ENCODE assay signal across 8 cellular contexts in the genomic region with DNA sequence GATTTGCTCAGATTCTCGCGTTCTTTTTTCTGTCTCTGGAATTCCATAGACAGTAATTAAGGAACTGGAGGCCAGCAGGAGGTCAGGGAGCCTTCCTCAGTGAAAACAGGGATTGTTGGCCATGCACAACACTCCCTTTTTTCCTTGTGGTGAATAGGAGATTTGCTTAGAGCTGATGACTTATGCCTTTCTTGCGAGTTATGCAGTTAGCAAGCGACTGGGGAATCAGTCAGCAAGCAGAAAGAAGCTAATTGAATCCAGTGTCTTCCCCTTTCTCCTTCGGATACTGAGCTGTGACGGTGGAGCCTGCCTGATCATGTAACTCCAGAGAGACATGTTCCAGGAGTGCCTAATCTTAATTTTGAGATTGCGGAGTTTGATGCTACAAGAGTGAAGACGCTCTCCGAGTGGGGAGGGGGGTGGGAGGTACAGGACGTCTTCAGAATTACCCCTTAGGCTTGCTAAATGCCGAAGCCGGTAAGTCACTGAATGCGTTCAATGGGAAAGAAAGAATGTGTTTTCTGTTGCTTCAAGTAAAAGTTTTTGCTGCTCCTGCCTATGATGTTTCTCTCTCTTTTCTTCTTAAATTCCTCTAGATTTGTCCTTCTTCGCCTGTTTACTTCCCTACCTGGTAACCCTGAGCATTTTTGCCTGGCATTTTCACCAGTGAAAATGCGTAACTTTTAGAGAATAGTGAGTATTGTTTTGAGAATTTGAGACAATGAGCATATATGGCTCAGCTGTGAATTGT.
DNase-seq lines count a peak whose midpoint lies in the region; ATAC-seq and TF ChIP-seq lines count a peak whose summit lies in the region.

No MANE protein-coding gene starts in this region.

- no peaks in the 10 kb centered on the region for H3K9me3 Mint-ChIP-seq in stimulated activated effector memory CD8-positive, alpha-beta T cell treated with anti-CD3 and anti-CD28 coated beads, Interleukin-12 subunit alpha, Interleukin-12 subunit beta, amount 100 ng/mL, for 72 hours

- H3K36me3 ChIP-seq in ectodermal cell (ENCODE audit: control insufficient read depth, insufficient read depth, low read length) (no peaks in the 10 kb centered on the region), lower lobe of right lung (no peaks in the 10 kb centered on the region), thymus (ENCODE audit: control insufficient read depth, insufficient read depth) (no peaks in the 10 kb centered on the region)

- intact Hi-C loops in lower lobe of right lung (cut with DNase I), result no loop called here

- H3K4me1 ChIP-seq in ectodermal cell (ENCODE audit: control insufficient read depth, insufficient read depth, low read length) (peaks cover 29% of the 10 kb centered on the region), lower lobe of right lung (peaks cover 34% of the 10 kb centered on the region), thymus (ENCODE audit: control insufficient read depth, insufficient read depth, low read length) (no peaks in the 10 kb centered on the region)

- H3K36me3 Mint-ChIP-seq in stimulated activated effector memory CD8-positive, alpha-beta T cell treated with anti-CD3 and anti-CD28 coated beads, Interleukin-12 subunit alpha, Interleukin-12 subunit beta, amount 100 ng/mL, for 72 hours, result no peaks in the 10 kb centered on the region

- no peak overlapping the region for H3K27ac Mint-ChIP-seq in stimulated activated effector memory CD8-positive, alpha-beta T cell treated with anti-CD3 and anti-CD28 coated beads, Interleukin-12 subunit alpha, Interleukin-12 subunit beta, amount 100 ng/mL, for 72 hours

- no peaks in the 10 kb centered on the region for H3K27me3 ChIP-seq in ectodermal cell (ENCODE audit: control insufficient read depth, insufficient read depth, low read length, poor library complexity, severe bottlenecking)
- no peaks in the 10 kb centered on the region for H3K27me3 ChIP-seq in lower lobe of right lung (ENCODE audit: low read depth)
- no peaks in the 10 kb centered on the region for H3K27me3 ChIP-seq in thymus (ENCODE audit: control insufficient read depth, insufficient read depth)

- H3K4me3 ChIP-seq in ectodermal cell (ENCODE audit: insufficient read depth, low read depth, low read length), result peak overlapping the region; percentile 22
- H3K4me3 ChIP-seq in lower lobe of right lung, result peak overlapping the region; percentile 45
- no peak overlapping the region for H3K4me3 ChIP-seq in thymus (ENCODE audit: low read length)

- H3K4me1 Mint-ChIP-seq in stimulated activated effector memory CD8-positive, alpha-beta T cell treated with anti-CD3 and anti-CD28 coated beads, Interleukin-12 subunit alpha, Interleukin-12 subunit beta, amount 100 ng/mL, for 72 hours, result peaks cover 6% of the 10 kb centered on the region

- DNase-seq in lower lobe of right lung, result no peak
- no peak for DNase-seq in stimulated activated CD4-positive, alpha-beta T cell treated with anti-CD3 and anti-CD28 coated beads, Interleukin-4, amount 100 ng/mL, for 4 hours
- no peak for DNase-seq in NCI-H1105 treated with DMSO at 0.1 percent for 48 hours (lab: John Stamatoyannopoulos, UW)
- no peak for DNase-seq in stimulated activated effector memory CD8-positive, alpha-beta T cell treated with anti-CD3 and anti-CD28 coated beads, Interleukin-12 subunit alpha, Interleukin-12 subunit beta, amount 100 ng/mL, for 72 hours (ENCODE audit: low spot score in 2 of 2)

- no peaks in the 10 kb centered on the region for H3K9me3 ChIP-seq in ectodermal cell (ENCODE audit: control insufficient read depth, low read length)
- no peaks in the 10 kb centered on the region for H3K9me3 ChIP-seq in lower lobe of right lung
- peaks cover 1% of the 10 kb centered on the region for H3K9me3 ChIP-seq in thymus (ENCODE audit: control insufficient read depth)

- H3K27ac ChIP-seq in ectodermal cell (ENCODE audit: insufficient read depth, low read depth, low read length, poor library complexity, severe bottlenecking) (peak overlapping the region; percentile 64), lower lobe of right lung (peak overlapping the region; percentile 77), thymus (ENCODE audit: low read depth) (peak overlapping the region; percentile 31)

- TF ChIP-seq CTCF in lower lobe of right lung (IDR thresholded peaks at IDR 0.05), result no peak

- H3K4me3 Mint-ChIP-seq in stimulated activated effector memory CD8-positive, alpha-beta T cell treated with anti-CD3 and anti-CD28 coated beads, Interleukin-12 subunit alpha, Interleukin-12 subunit beta, amount 100 ng/mL, for 72 hours, result no peak overlapping the region

- ATAC-seq in lower lobe of right lung (no peak), HG03354 (IDR thresholded peaks at IDR 0.05; ENCODE audit: poor library complexity, severe bottlenecking, unreplicated experiment) (no peak)
- no peak for ATAC-seq in stimulated activated effector memory CD8-positive, alpha-beta T cell treated with anti-CD3 and anti-CD28 coated beads, Interleukin-12 subunit alpha, Interleukin-12 subunit beta, amount 100 ng/mL, for 72 hours

- 33% methylated on average over 15 of the region's 15 CpGs for WGBS in ectodermal cell, 2 experiments
- 85% methylated on average over 15 of the region's 15 CpGs for WGBS in thymus

TF ChIP-seq in PFSK-1, 5 proteins besides CTCF, POLR2A, EP300 and RAD21:
- TF ChIP-seq FOXP2 (optimal IDR thresholded peaks at IDR 0.05; ENCODE audit: borderline replicate concordance, extremely low read depth, extremely low read length, insufficient read depth) (no peak), POLR2AphosphoS5 (IDR thresholded peaks at IDR 0.05; ENCODE audit: low read depth, low read length) (0 out of 2 replicates have a peak, but pooled peaks have one; percentile 35)
